9 cellular contexts compared by ENCODE assay signal in genomic region chr9:123081824-123082223, GRCh38. TPM values are rescaled to one million over a fixed set of nuclear protein-coding genes. Genes with fewer than 3 reads are reported as not detected.
DNase-seq lines count a peak whose midpoint lies in the region; ATAC-seq, FAIRE-seq and TF ChIP-seq lines count a peak whose summit lies in the region.
"Had no signal": no experiment of that assay in that cellular context is flagged by ENCODE, and none has a peak within 500 bp of the region (broad histone marks: within the 10 kb centered on the region; RNA-seq: fewer than 3 reads in every experiment).

No MANE protein-coding gene starts in this region.

- no peak overlapping the region for H3K4me3 Mint-ChIP-seq in neural crest cell

- H3K9me3 Mint-ChIP-seq in neural crest cell: no peaks in the 10 kb centered on the region

- no peak overlapping the region for H3K9ac ChIP-seq in endothelial cell of umbilical vein (replicated peaks; ENCODE audit: extremely low read depth, insufficient read depth, low read length)

- POLR2A ChIA-PET in BJ (lab: Charles Lee): no interaction called here
- POLR2A ChIA-PET in endothelial cell of umbilical vein (lab: Charles Lee): interaction anchor here (0.7 kb wide), 1 partner anchor 18 kb away, joined by 3 read pairs; no protein-coding TSS in a partner anchor

- no peak for DNase-seq in BJ (ENCODE audit: low read depth)
- no peak for DNase-seq in GM13976 (ENCODE audit: low spot score)
- DNase-seq in RPMI8226: peak; percentile 63
- DNase-seq in endothelial cell of umbilical vein (ENCODE audit: low read depth, low spot score): peak; percentile 76
- peak; percentile 22 for DNase-seq in neural crest cell (ENCODE audit: low read depth, low spot score)
- no peak for DNase-seq in NCI-H1048 (lab: John Stamatoyannopoulos, UW)
- DNase-seq in hepatic stellate cell (ENCODE audit: low spot score): no peak

- no peaks in the 10 kb centered on the region for H3K27me3 ChIP-seq in BJ (ENCODE audit: control insufficient read depth, insufficient read depth, low read length)
- H3K27me3 ChIP-seq in endothelial cell of umbilical vein (ENCODE audit: control insufficient read depth in 2 of 2, insufficient read depth in 2 of 2, low read length in 2 of 2): no peaks in the 10 kb centered on the region

- H3K4me1 ChIP-seq in endothelial cell of umbilical vein (ENCODE audit: control insufficient read depth, extremely low read depth, insufficient read depth, low read length): no peaks in the 10 kb centered on the region

- no peak for TF ChIP-seq POLR2A in endothelial cell of umbilical vein (IDR thresholded peaks at IDR 0.05; ENCODE audit: low read depth, low read length)

- intact Hi-C loops in endothelial cell of umbilical vein (cut with micrococcal nuclease): loop anchor here (1.0 kb wide), 2 partner anchors 143 to 268 kb away; no protein-coding TSS in a partner anchor

- peak; percentile 77 for FAIRE-seq in endothelial cell of umbilical vein (lab: Jason Lieb, UNC)

- H3K36me3 ChIP-seq in BJ (ENCODE audit: control insufficient read depth, insufficient read depth, low read length) (peaks cover 6% of the 10 kb centered on the region), endothelial cell of umbilical vein (ENCODE audit: control insufficient read depth in 2 of 2, extremely low read depth in 1 of 2, insufficient read depth in 2 of 2, low read length in 2 of 2) (peaks cover 0 to 17% of the 10 kb centered on the region in 2 experiments)

- H3K9me1 ChIP-seq in endothelial cell of umbilical vein (replicated peaks; ENCODE audit: control insufficient read depth, extremely low read depth, insufficient read depth, low read length): no peaks in the 10 kb centered on the region

- no peak for ATAC-seq in HG03196 (IDR thresholded peaks at IDR 0.05; ENCODE audit: unreplicated experiment)

- H3K4me2 ChIP-seq in endothelial cell of umbilical vein (ENCODE audit: insufficient read depth, low read length): no peak overlapping the region

- H3K27ac Mint-ChIP-seq in neural crest cell (ENCODE audit: unreplicated experiment): no peak overlapping the region

- H3K4me3 ChIP-seq in BJ (ENCODE audit: low read depth, low read length) (no peak overlapping the region), endothelial cell of umbilical vein (replicated peaks in 1 of 3; ENCODE audit: insufficient read depth in 1 of 3, low read depth in 1 of 3, low read length in 3 of 3) (no peak overlapping the region)
- H3K4me3 ChIP-seq: lung had no signal

- no peak overlapping the region for H2AFZ ChIP-seq in endothelial cell of umbilical vein (ENCODE audit: low read depth, low read length)

- H3K27ac ChIP-seq in endothelial cell of umbilical vein (ENCODE audit: insufficient read depth, low read depth, low read length): no peak overlapping the region

- no peaks in the 10 kb centered on the region for H3K27me3 Mint-ChIP-seq in neural crest cell (ENCODE audit: low read depth)

- peaks cover 2% of the 10 kb centered on the region for H3K36me3 Mint-ChIP-seq in neural crest cell (ENCODE audit: low read depth)

- H4K20me1 ChIP-seq in endothelial cell of umbilical vein (replicated peaks; ENCODE audit: control insufficient read depth, extremely low read depth, insufficient read depth, low read length): no peaks in the 10 kb centered on the region

- H3K9me3 ChIP-seq in endothelial cell of umbilical vein (replicated peaks; ENCODE audit: control insufficient read depth, insufficient read depth, low read length): no peaks in the 10 kb centered on the region

- dilution Hi-C loops in endothelial cell of umbilical vein (cut with MboI; ENCODE audit: extremely low pct_ligation_motif_present, low sequenced_read_pairs): no loop called here

- H3K79me2 ChIP-seq in endothelial cell of umbilical vein (ENCODE audit: control insufficient read depth, insufficient read depth, low read length): no peaks in the 10 kb centered on the region

- in situ Hi-C loops in GM13976 (cut with MboI; ENCODE audit: low sequenced_read_pairs, unreplicated experiment): loop anchor here (10.0 kb wide), 1 partner anchor 273 kb away; the partner anchor contains the start of gene CRB2

- CTCF ChIA-PET in BJ (lab: Yijun Ruan, JAX): interaction anchor here (0.6 to 4.5 kb wide), 10 partner anchors 10 to 1730 kb away, joined by 3 to 65 read pairs (median 5); no protein-coding TSS in a partner anchor
- CTCF ChIA-PET in endothelial cell of umbilical vein (lab: Charles Lee): interaction anchor here (0.6 to 7.0 kb wide), 16 partner anchors 9 to 272 kb away, joined by 3 to 148 read pairs (median 4); no protein-coding TSS in a partner anchor

- no TSS peak for BruUV-seq in endothelial cell of umbilical vein (replicated peaks; lab: Mats Ljungman, UMichigan)

- TF ChIP-seq CTCF in BJ (IDR thresholded peaks at IDR 0.05; ENCODE audit: insufficient read depth, low read depth, low read length) (peak; percentile 61), GM13976 (IDR thresholded peaks at IDR 0.05; ENCODE audit: borderline replicate concordance, control extremely low read depth, extremely low read depth, insufficient read depth, missing control alignments) (peak; percentile 41), endothelial cell of umbilical vein (IDR thresholded peaks at IDR 0.05; ENCODE audit: extremely low read depth in 1 of 2, insufficient read depth in 1 of 2, low read depth in 1 of 2, low read length in 2 of 2) (peak; percentile 49 to 51), neural crest cell (conservative IDR thresholded peaks at IDR 0.05) (peak; percentile 82)

- H3K4me1 Mint-ChIP-seq in neural crest cell: peaks cover 5% of the 10 kb centered on the region

TF ChIP-seq in endothelial cell of umbilical vein, 7 proteins besides CTCF, POLR2A, EP300 and RAD21:
- TF ChIP-seq JUN (IDR thresholded peaks at IDR 0.05; ENCODE audit: borderline replicate concordance, insufficient read depth, insufficient read length, low read depth): no peak
- TF ChIP-seq GATA2 (IDR thresholded peaks at IDR 0.05; ENCODE audit: insufficient read depth, insufficient read length, low read depth, low read length): no peak
- TF ChIP-seq, protein P1, sequence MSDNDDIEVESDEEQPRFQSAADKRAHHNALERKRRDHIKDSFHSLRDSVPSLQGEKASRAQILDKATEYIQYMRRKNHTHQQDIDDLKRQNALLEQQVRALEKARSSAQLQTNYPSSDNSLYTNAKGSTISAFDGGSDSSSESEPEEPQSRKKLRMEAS (IDR thresholded peaks at IDR 0.05; ENCODE audit: insufficient read depth, insufficient read length): no peak
- TF ChIP-seq EZH2 (IDR thresholded peaks at IDR 0.05; ENCODE audit: borderline replicate concordance, low read depth, low read length, severe bottlenecking): no peak
- no peak for TF ChIP-seq MYC (IDR thresholded peaks at IDR 0.05; ENCODE audit: low read depth, low read length)
- no peak for TF ChIP-seq FOS (IDR thresholded peaks at IDR 0.05; ENCODE audit: borderline replicate concordance, insufficient read depth, low read length)
- TF ChIP-seq POLR2AphosphoS5 (IDR thresholded peaks at IDR 0.05; ENCODE audit: insufficient read depth, low read depth, low read length): no peak

RNA-seq across cellular contexts. Expression of gene GPR21, which starts 48.4 kb away (rescaled TPM):
- polyA plus RNA-seq in BJ (2011; rRNA removed): not detected in 2 replicates
- 1.9 and 11.1 TPM in 2 replicates for polyA minus RNA-seq in BJ (2011; rRNA and poly(A)+ RNA removed)
- total RNA-seq in endothelial cell of umbilical vein: 2.4 and 2.7 TPM in 2 replicates
- 0.36 and 0.62 TPM in 2 replicates for polyA plus RNA-seq in endothelial cell of umbilical vein
- 0.08 TPM in 1 of 2 replicates, not detected in the other for polyA plus RNA-seq in endothelial cell of umbilical vein (2011; cell fraction: cytosol; rRNA removed)
- 0.78 and 3.1 TPM in 2 replicates for polyA plus RNA-seq in endothelial cell of umbilical vein (2011; cell fraction: nucleus; rRNA removed)
- polyA plus RNA-seq in endothelial cell of umbilical vein (2012): not detected in 2 replicates
- 32.6 and 32.7 TPM in 2 replicates for polyA minus RNA-seq in endothelial cell of umbilical vein
- 1.4 TPM for polyA minus RNA-seq in endothelial cell of umbilical vein (2011; cell fraction: cytosol; rRNA and poly(A)+ RNA removed)
- 49.4 and 58.0 TPM in 2 replicates for polyA minus RNA-seq in endothelial cell of umbilical vein (2011; cell fraction: nucleus; rRNA and poly(A)+ RNA removed)
- 1.0 TPM in 1 of 2 replicates, not detected in the other for total RNA-seq in neural crest cell

Comparison
In these comparisons a context has a peak if more than half of its experiments do, and no peak if none do; other contexts are left out.
1. DNase-seq: peak in RPMI8226 (single experiment), endothelial cell of umbilical vein (single experiment) and neural crest cell (single experiment); none in BJ (single experiment), GM13976 (single experiment), NCI-H1048 (single experiment) and hepatic stellate cell (single experiment).
2. Peak in every context shown above with its lines, with median percentiles within 50 percentile points of each other: CTCF ChIP-seq.